In the genomic region with DNA sequence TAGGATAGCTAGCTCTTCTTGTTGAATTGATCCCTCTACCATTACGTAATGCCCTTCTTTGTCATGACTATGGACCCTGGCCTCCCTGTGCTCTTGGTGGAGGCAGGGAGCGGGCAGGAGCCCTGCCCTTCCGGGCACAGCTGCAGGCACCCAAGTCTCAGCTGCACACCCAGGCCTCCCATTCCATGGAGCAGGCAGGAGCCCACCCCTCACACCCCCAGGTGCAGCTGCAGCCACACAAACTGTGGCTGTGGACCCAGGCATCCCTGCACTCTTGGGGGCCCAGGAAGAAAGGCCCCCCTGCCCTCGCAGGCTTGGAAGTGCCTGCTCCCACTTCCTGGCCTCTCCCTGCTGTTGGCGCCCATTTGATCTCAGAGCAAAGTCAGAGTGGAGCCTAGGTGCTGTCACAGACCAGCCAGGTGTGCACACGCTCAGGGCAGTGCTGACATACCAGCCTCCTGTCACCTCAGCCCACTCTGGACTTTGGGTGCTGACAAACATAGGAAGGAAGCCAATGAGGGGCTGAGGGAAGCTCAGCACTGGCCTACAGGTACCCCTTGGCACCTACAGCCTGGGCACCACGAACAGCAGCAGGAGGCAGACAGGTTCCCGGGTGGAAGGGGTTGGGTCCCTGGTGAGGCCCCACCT, we compare ENCODE assay signal across 28 cellular contexts.
"Had no signal": no experiment of that assay in that cellular context is flagged by ENCODE, and none has a peak within 500 bp of the region (broad histone marks: within the 10 kb centered on the region; RNA-seq: fewer than 3 reads in every experiment).

No MANE protein-coding gene starts in this region.

- H3K4me3 ChIP-seq: coronary artery, gastroesophageal sphincter, left lung, pancreas, prostate gland, stomach, thyroid gland, upper lobe of right lung had no signal

- H3K4me1 ChIP-seq: prostate gland had no signal

- H3K27ac ChIP-seq: coronary artery, gastroesophageal sphincter, left lung, pancreas, prostate gland, stomach, thyroid gland, upper lobe of right lung, VCaP had no signal

- FAIRE-seq: endothelial cell of umbilical vein, kidney, pancreas, TTC549 had no signal

- H3K9me3 ChIP-seq: gastroesophageal sphincter, left lung, pancreas, prostate gland, stomach, thyroid gland, upper lobe of right lung had no signal

- H3K36me3 ChIP-seq: gastroesophageal sphincter, left lung, pancreas, prostate gland, stomach, thyroid gland, upper lobe of right lung had no signal

- ATAC-seq: effector memory CD8-positive, alpha-beta T cell; gastroesophageal sphincter; left lung; naive thymus-derived CD4-positive, alpha-beta T cell; stimulated activated naive B cell treated with anti-CD40 and anti-IgM and Interleukin-4, amounts not matched to agents 10 μg/mL and 1 μg/mL and 100 μg/mL, for 72 hours; upper lobe of right lung had no signal

- DNase-seq: activated CD4-positive, alpha-beta memory T cell treated with anti-CD3 and anti-CD28 coated beads for 36 hours; activated CD4-positive, alpha-beta T cell treated with anti-CD3 and anti-CD28 coated beads, Interleukin-2, amount 10 ng/mL, durations not matched to agents 24 days and 14 days; activated CD4-positive, CD25-positive, alpha-beta regulatory T cell treated with anti-CD3 and anti-CD28 coated beads, Interleukin-2, amount 50 U/mL, for 72 hours; activated CD8-positive, alpha-beta memory T cell treated with anti-CD3 and anti-CD28 coated beads, Interleukin-2, amount 50 U/mL, for 48 hours; activated gamma-delta T cell; activated naive CD4-positive, alpha-beta T cell treated with anti-CD3 and anti-CD28 coated beads, Interleukin-2, amount 50 U/mL, for 16 hours; activated T-cell treated with anti-CD3 and anti-CD28 coated beads, Interleukin-2, amount 50 U/mL, for 24 hours; effector memory CD8-positive, alpha-beta T cell; hippocampal formation; immature natural killer cell; kidney; left lung; naive thymus-derived CD4-positive, alpha-beta T cell; nucleus accumbens; pancreas; stimulated activated CD4-positive, alpha-beta T cell treated with anti-CD3 and anti-CD28 coated beads, Interleukin-15, amount 100 ng/mL, for 24 hours; stimulated activated CD4-positive, alpha-beta T cell treated with anti-CD3 and anti-CD28 coated beads, Interleukin-2, amount 100 ng/mL, for 24 hours; stimulated activated naive B cell treated with anti-CD40 and anti-IgM and Interleukin-4, amounts not matched to agents 10 μg/mL and 1 μg/mL and 100 μg/mL, for 72 hours; stomach; T-helper 9 cell; thyroid gland; upper lobe of right lung had no signal

- H3K27me3 ChIP-seq: gastroesophageal sphincter, left lung, pancreas, stomach, thyroid gland, upper lobe of right lung had no signal
